ENCODE assay signal across 18 cellular contexts in the genomic region with DNA sequence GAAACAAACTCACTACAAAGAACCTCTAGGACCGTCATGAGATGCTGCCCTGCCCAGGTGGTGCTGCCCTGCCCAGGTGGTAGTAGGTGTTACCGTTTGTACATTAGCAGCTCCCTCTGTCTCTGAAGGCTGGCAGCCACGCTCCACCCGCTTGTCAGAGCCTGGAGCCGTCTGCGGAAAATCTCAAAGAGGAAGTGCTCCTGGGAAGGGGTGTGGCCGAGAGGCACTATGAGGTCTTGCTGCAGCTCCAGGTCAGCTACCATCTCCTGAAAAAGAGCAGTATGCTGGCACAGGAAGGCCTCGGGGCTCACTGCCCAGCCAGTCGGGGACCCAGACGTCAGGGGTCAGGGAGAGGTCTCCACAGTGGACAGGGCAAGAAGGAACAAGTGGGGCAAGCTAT. TPM values are rescaled to one million over a fixed set of nuclear protein-coding genes. Genes with fewer than 3 reads are reported as not detected.
DNase-seq lines count a peak whose midpoint lies in the region; ATAC-seq, FAIRE-seq and TF ChIP-seq lines count a peak whose summit lies in the region.
"Had no signal": no experiment of that assay in that cellular context is flagged by ENCODE, and none has a peak within 500 bp of the region (broad histone marks: within the 10 kb centered on the region; RNA-seq: fewer than 3 reads in every experiment).

No MANE protein-coding gene starts in this region.

- H3K9me3 ChIP-seq in psoas muscle: no peaks in the 10 kb centered on the region

- intact Hi-C loops in left cardiac atrium (cut with DNase I) (loop anchor here in 1 of 2 donors (5.0 kb wide), 1 partner anchor 113 kb away; no protein-coding TSS in a partner anchor), psoas muscle (cut with DNase I) (no loop called here)

- H3K9me3 Mint-ChIP-seq in progenitor cell of endocrine pancreas (ENCODE audit: low read depth): no peaks in the 10 kb centered on the region
- H3K9me3 Mint-ChIP-seq: activated naive CD4-positive, alpha-beta T cell treated with anti-CD3 and anti-CD28 coated beads for 36 hours; IgD-negative memory B cell; natural killer cell; stimulated activated naive CD8-positive, alpha-beta T cell treated with anti-CD3 and anti-CD28 coated beads, Interleukin-15, Interleukin-2, amounts not matched to agents 100 ng/mL and 50 ng/mL, for 24 hours had no signal

- peaks cover 13% of the 10 kb centered on the region for H3K36me3 Mint-ChIP-seq in progenitor cell of endocrine pancreas (ENCODE audit: insufficient read depth)
- H3K36me3 Mint-ChIP-seq: natural killer cell had no signal

- no peaks in the 10 kb centered on the region for H3K4me1 Mint-ChIP-seq in progenitor cell of endocrine pancreas (ENCODE audit: low read depth)

- WGBS in psoas muscle, 3 donors: 61 to 73% (median 73%) methylated on average over 10 of the region's 10 CpGs

- no peak overlapping the region for H3K4me3 ChIP-seq in psoas muscle
- H3K4me3 ChIP-seq: cardiac muscle cell had no signal

- H3K27ac Mint-ChIP-seq in progenitor cell of endocrine pancreas: peak overlapping the region; percentile 38
- H3K27ac Mint-ChIP-seq: activated naive CD4-positive, alpha-beta T cell treated with anti-CD3 and anti-CD28 coated beads for 36 hours; stimulated activated naive CD8-positive, alpha-beta T cell treated with anti-CD3 and anti-CD28 coated beads, Interleukin-15, Interleukin-2, amounts not matched to agents 100 ng/mL and 50 ng/mL, for 24 hours had no signal

- no peaks in the 10 kb centered on the region for H3K27me3 Mint-ChIP-seq in progenitor cell of endocrine pancreas
- H3K27me3 Mint-ChIP-seq: IgD-negative memory B cell; stimulated activated naive CD8-positive, alpha-beta T cell treated with anti-CD3 and anti-CD28 coated beads, Interleukin-15, Interleukin-2, amounts not matched to agents 100 ng/mL and 50 ng/mL, for 24 hours had no signal

- TF ChIP-seq CTCF in progenitor cell of endocrine pancreas (IDR thresholded peaks at IDR 0.05; ENCODE audit: unreplicated experiment): no peak
- TF ChIP-seq CTCF in psoas muscle (IDR thresholded peaks at IDR 0.05): no peak

- FAIRE-seq in GM12891 (lab: Jason Lieb, UNC): no peak
- FAIRE-seq: TTC549 had no signal

- TF ChIP-seq POLR2A in GM12891 (IDR thresholded peaks at IDR 0.05; ENCODE audit: low read depth, low read length): no peak

- no peak overlapping the region for H3K27ac ChIP-seq in psoas muscle
- H3K27ac ChIP-seq: C4-2B, cardiac muscle cell had no signal

- ATAC-seq in left cardiac atrium: peak in 1 of 2 donors; percentile 63
- ATAC-seq in psoas muscle: no peak
- ATAC-seq: natural killer cell had no signal

- no peaks in the 10 kb centered on the region for H3K36me3 ChIP-seq in psoas muscle (ENCODE audit: insufficient read depth in 1 of 2, low read depth in 1 of 2)

- no peaks in the 10 kb centered on the region for H3K27me3 ChIP-seq in psoas muscle (ENCODE audit: insufficient read depth in 3 of 3, low read length in 2 of 3)
- H3K27me3 ChIP-seq: cardiac muscle cell had no signal

- DNase-seq in GM12891 (ENCODE audit: insufficient read length, low spot score) (no peak), SIG-M5 treated with dmso at 0.1 percent for 504 hours (lab: John Stamatoyannopoulos, UW; ENCODE audit: unreplicated experiment) (peak; percentile 74), left cardiac atrium (peak; percentile 52), progenitor cell of endocrine pancreas (ENCODE audit: low spot score, unreplicated experiment) (no peak), psoas muscle (no peak), HK-2 (ENCODE audit: unreplicated experiment) (no peak), NCI-H345 treated with DMSO at 0.1 percent for 48 hours (lab: John Stamatoyannopoulos, UW; ENCODE audit: unreplicated experiment) (no peak), HuH-7.5 (ENCODE audit: low spot score) (no peak)
- DNase-seq: activated naive CD4-positive, alpha-beta T cell treated with anti-CD3 and anti-CD28 coated beads for 36 hours; natural killer cell; NCI-H146; NCI-H69; RPMI8226 had no signal

- H3K4me1 ChIP-seq in psoas muscle: no peaks in the 10 kb centered on the region

- H3K4me3 Mint-ChIP-seq in progenitor cell of endocrine pancreas (ENCODE audit: low read depth): no peak overlapping the region
- H3K4me3 Mint-ChIP-seq: activated naive CD4-positive, alpha-beta T cell treated with anti-CD3 and anti-CD28 coated beads for 36 hours; natural killer cell; stimulated activated naive CD8-positive, alpha-beta T cell treated with anti-CD3 and anti-CD28 coated beads, Interleukin-15, Interleukin-2, amounts not matched to agents 100 ng/mL and 50 ng/mL, for 24 hours had no signal

TF ChIP-seq in GM12891, 5 proteins besides CTCF, POLR2A, EP300 and RAD21:
- TF ChIP-seq SPI1 (IDR thresholded peaks at IDR 0.05; ENCODE audit: low read depth, low read length) (peak; percentile 83), POU2F2 (IDR thresholded peaks at IDR 0.05; ENCODE audit: low read depth, low read length) (no peak)

RNA-seq across cellular contexts. Expression of gene ZNF276, which starts 28.3 kb away (rescaled TPM):
- polyA plus RNA-seq in GM12891 (2012; ENCODE audit: low read depth, missing spikeins): 15.1 TPM
- total RNA-seq in left cardiac atrium (10 to 100 TPM; 11.9 to 18.2 TPM), progenitor cell of endocrine pancreas (22.5 and 25.0 TPM in 2 replicates), psoas muscle (10 to 100 TPM; 11.5 to 13.6 (median 11.7) TPM)
- 10 to 100 TPM in 1 of 3 donors, 1 to 10 TPM in 2; 7.6 to 11.1 (median 9.9) TPM for polyA plus RNA-seq in psoas muscle

RNA-seq across cellular contexts. Expression of gene VPS9D1, which starts 28.9 kb away (rescaled TPM):
- 2.4 TPM for polyA plus RNA-seq in GM12891 (2012; ENCODE audit: low read depth, missing spikeins)
- total RNA-seq in left cardiac atrium: 10 to 100 TPM; 11.6 to 12.6 TPM
- 17.4 and 17.9 TPM in 2 replicates for total RNA-seq in progenitor cell of endocrine pancreas
- 1 to 10 TPM; 3.7 to 7.0 (median 5.6) TPM for total RNA-seq in psoas muscle
- polyA plus RNA-seq in psoas muscle: 10 to 100 TPM in 1 of 3 donors, 1 to 10 TPM in 2; 4.0 to 10.3 (median 5.2) TPM

RNA-seq across cellular contexts. Expression of gene SPATA2L, which starts 48.1 kb away (rescaled TPM):
- 4.0 TPM for polyA plus RNA-seq in GM12891 (2012; ENCODE audit: low read depth, missing spikeins)
- 1 to 10 TPM; 4.5 to 7.1 TPM for total RNA-seq in left cardiac atrium
- 14.0 and 15.5 TPM in 2 replicates for total RNA-seq in progenitor cell of endocrine pancreas
- total RNA-seq in psoas muscle: 1 to 10 TPM in 3 of 4 donors, under 1 TPM in 1; 0.56 to 1.8 (median 1.4) TPM
- polyA plus RNA-seq in psoas muscle: 1 to 10 TPM; 1.0 to 5.9 (median 1.3) TPM

Comparison
In these comparisons a context has a peak if more than half of its experiments do, and no peak if none do; other contexts are left out.
1. DNase-seq: peak in SIG-M5 treated with dmso at 0.1 percent for 504 hours (single experiment) and left cardiac atrium (single experiment); none in GM12891 (single experiment), progenitor cell of endocrine pancreas (single experiment), psoas muscle (0 of 2), HK-2 (single experiment), NCI-H345 treated with DMSO at 0.1 percent for 48 hours (single experiment) and HuH-7.5 (single experiment).